Comparison of ENCODE assay signal across 1 cellular context in the genomic region with DNA sequence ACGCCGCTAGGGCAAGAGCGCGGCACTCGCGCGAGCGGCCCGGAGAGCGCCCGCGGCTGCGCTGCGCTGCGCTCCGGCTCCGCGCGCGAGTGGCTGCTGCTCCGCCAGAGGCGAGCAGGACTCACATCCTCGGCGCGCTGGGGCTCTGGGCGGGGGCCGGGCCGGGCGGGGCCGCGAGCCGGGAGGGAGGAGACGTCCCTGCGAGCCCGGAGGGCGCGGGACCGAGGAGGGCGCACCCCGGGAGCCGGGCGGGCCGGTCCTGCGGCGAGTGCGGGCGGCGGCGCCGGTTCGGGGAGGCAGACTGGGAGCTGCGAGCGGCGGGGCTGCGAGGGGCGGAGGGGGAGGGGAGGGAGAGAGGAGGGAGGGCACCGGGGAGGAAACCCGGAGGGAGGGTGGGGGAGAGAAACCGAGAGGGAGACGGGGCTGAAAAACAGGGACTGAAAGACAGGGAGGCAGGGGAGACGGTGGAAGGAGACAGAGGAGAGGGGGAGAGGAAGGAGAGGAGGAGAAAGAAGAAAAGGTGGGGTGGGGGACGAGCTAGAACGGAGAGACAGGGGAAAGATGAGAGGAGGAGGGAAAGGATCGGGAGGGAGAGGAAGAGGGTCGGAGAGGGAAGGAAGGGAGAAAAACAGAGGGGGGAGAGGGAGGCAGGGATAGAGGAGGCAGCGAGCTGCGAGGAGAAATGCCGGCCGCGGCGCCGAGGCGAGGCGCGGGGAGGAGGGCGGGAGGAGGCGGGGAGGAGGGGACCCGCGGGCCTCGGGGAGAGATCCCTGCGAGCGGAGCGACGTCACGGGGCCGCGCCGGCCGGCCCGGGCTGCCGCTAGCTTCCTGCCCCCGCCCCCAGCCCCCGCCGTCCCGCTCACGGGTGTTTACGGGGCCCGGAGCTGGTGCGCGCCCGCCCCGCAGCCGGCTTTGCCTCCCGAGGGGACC.
A peak's percentile ranks its signal among the peaks of the same experiment; 100 is the strongest.
TF ChIP-seq lines count a peak whose summit lies in the region.

Gene CAMK2N1, minus strand, starts transcription at position 684 of the 930 bp plus-strand sequence. CDS start 831 bp downstream, outside the sequence.

TF ChIP-seq in HepG2, 621 proteins besides CTCF, POLR2A, EP300 and RAD21 (continued from another document and continues in another):
- TF ChIP-seq, protein P1, sequence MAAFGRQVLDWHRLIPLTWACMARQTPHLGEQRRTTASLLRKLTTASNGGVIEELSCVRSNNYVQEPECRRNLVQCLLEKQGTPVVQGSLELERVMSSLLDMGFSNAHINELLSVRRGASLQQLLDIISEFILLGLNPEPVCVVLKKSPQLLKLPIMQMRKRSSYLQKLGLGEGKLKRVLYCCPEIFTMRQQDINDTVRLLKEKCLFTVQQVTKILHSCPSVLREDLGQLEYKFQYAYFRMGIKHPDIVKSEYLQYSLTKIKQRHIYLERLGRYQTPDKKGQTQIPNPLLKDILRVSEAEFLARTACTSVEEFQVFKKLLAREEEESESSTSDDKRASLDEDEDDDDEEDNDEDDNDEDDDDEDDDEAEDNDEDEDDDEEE (CRISPR knock-in tag; IDR thresholded peaks at IDR 0.05) = no peak
- TF ChIP-seq HNF4G (IDR thresholded peaks at IDR 0.05; ENCODE audit: borderline replicate concordance, low read depth, low read length) = no peak
- TF ChIP-seq HNF4G (CRISPR knock-in tag; IDR thresholded peaks at IDR 0.05; ENCODE audit: borderline replicate concordance, low read depth) = no peak
- TF ChIP-seq POLR2G (IDR thresholded peaks at IDR 0.05; ENCODE audit: low read depth, low read length) = 0 out of 2 replicates have a peak, but pooled peaks have one; percentile 18
- TF ChIP-seq ZNF121 (CRISPR knock-in tag; IDR thresholded peaks at IDR 0.05) = no peak
- TF ChIP-seq PCBP1 (IDR thresholded peaks at IDR 0.05; ENCODE audit: borderline replicate concordance, low read depth, low read length) = 0 out of 2 replicates have a peak, but pooled peaks have one; percentile 45
- TF ChIP-seq RAD51 (IDR thresholded peaks at IDR 0.05; ENCODE audit: borderline replicate concordance) = no peak
- 0 out of 2 replicates have a peak, but pooled peaks have one; percentile 72 for TF ChIP-seq SSRP1 (CRISPR knock-in tag; IDR thresholded peaks at IDR 0.05)
- TF ChIP-seq ZNF674 (CRISPR knock-in tag; IDR thresholded peaks at IDR 0.05; ENCODE audit: low read depth) = no peak
- TF ChIP-seq ZNF224 (CRISPR knock-in tag; IDR thresholded peaks at IDR 0.05) = no peak
- no peak for TF ChIP-seq NR3C1 (CRISPR knock-in tag; IDR thresholded peaks at IDR 0.05)
- TF ChIP-seq AKAP8 (CRISPR knock-in tag; IDR thresholded peaks at IDR 0.05) = no peak
- peak; percentile 89 for TF ChIP-seq MAZ (IDR thresholded peaks at IDR 0.05; ENCODE audit: borderline replicate concordance, low read depth, low read length)
- no peak; the same call in 1 of the 2 replicates for TF ChIP-seq MAZ (CRISPR knock-in tag; IDR thresholded peaks at IDR 0.05; ENCODE audit: low read depth)
- peak; percentile 58; the same call in 1 of the 2 replicates for TF ChIP-seq KAT8 (CRISPR knock-in tag; IDR thresholded peaks at IDR 0.05)
- TF ChIP-seq NBN (conservative IDR thresholded peaks at IDR 0.05) = no peak
- no peak for TF ChIP-seq KDM2A (CRISPR knock-in tag; IDR thresholded peaks at IDR 0.05; ENCODE audit: borderline replicate concordance, low read depth)
- TF ChIP-seq RXRA (CRISPR knock-in tag; IDR thresholded peaks at IDR 0.05) = no peak
- no peak for TF ChIP-seq PHB2 (IDR thresholded peaks at IDR 0.05; ENCODE audit: partially characterized antibody)
- no peak for TF ChIP-seq MAF1 (CRISPR knock-in tag; IDR thresholded peaks at IDR 0.05; ENCODE audit: borderline replicate concordance)
- no peak for TF ChIP-seq ZNF512B (CRISPR knock-in tag; IDR thresholded peaks at IDR 0.05; ENCODE audit: borderline replicate concordance)
- no peak for TF ChIP-seq CREM (IDR thresholded peaks at IDR 0.05)
- no peak for TF ChIP-seq CREM (CRISPR knock-in tag; IDR thresholded peaks at IDR 0.05)
- TF ChIP-seq NR2F1 (CRISPR knock-in tag; IDR thresholded peaks at IDR 0.05) = no peak
- peak; percentile 25; the same call in 1 of the 2 replicates for TF ChIP-seq TAF1 (CRISPR knock-in tag; IDR thresholded peaks at IDR 0.05)
- TF ChIP-seq CHD2 (IDR thresholded peaks at IDR 0.05; ENCODE audit: low read depth, low read length) = no peak
- no peak for TF ChIP-seq FOSL1 (CRISPR knock-in tag; IDR thresholded peaks at IDR 0.05; ENCODE audit: borderline replicate concordance)
- TF ChIP-seq JARID2 (CRISPR knock-in tag; IDR thresholded peaks at IDR 0.05; ENCODE audit: insufficient replicate concordance) = no peak
- TF ChIP-seq ZNF704 (CRISPR knock-in tag; IDR thresholded peaks at IDR 0.05; ENCODE audit: borderline replicate concordance) = no peak
- TF ChIP-seq ZNF354B (CRISPR knock-in tag; IDR thresholded peaks at IDR 0.05) = no peak
- TF ChIP-seq, protein P2, sequence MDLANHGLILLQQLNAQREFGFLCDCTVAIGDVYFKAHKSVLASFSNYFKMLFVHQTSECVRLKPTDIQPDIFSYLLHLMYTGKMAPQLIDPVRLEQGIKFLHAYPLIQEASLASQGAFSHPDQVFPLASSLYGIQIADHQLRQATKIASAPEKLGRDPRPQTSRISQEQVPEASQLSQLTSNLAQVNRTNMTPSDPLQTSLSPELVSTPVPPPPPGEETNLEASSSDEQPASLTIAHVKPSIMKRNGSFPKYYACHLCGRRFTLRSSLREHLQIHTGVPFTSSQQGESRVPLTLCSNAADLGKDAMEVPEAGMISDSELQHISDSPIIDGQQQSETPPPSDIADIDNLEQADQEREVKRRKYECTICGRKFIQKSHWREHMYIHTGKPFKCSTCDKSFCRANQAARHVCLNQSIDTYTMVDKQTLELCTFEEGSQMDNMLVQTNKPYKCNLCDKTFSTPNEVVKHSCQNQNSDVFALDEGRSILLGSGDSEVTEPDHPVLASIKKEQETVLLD (CRISPR knock-in tag; IDR thresholded peaks at IDR 0.05; ENCODE audit: low read depth) = peak; percentile 85
- no peak for TF ChIP-seq PAXIP1 (CRISPR knock-in tag; conservative IDR thresholded peaks at IDR 0.05)
- no peak for TF ChIP-seq ZNF24 (IDR thresholded peaks at IDR 0.05)
- no peak for TF ChIP-seq PHF20 (CRISPR knock-in tag; IDR thresholded peaks at IDR 0.05)
- no peak; the same call in 1 of the 2 replicates for TF ChIP-seq ZNF772 (CRISPR knock-in tag; IDR thresholded peaks at IDR 0.05)
- TF ChIP-seq ZNF609 (CRISPR knock-in tag; IDR thresholded peaks at IDR 0.05; ENCODE audit: borderline replicate concordance) = no peak
- TF ChIP-seq RFX5 (IDR thresholded peaks at IDR 0.05; ENCODE audit: low read depth, low read length) = no peak
- no peak for TF ChIP-seq ZNF678 (CRISPR knock-in tag; IDR thresholded peaks at IDR 0.05)
- TF ChIP-seq, protein P3, sequence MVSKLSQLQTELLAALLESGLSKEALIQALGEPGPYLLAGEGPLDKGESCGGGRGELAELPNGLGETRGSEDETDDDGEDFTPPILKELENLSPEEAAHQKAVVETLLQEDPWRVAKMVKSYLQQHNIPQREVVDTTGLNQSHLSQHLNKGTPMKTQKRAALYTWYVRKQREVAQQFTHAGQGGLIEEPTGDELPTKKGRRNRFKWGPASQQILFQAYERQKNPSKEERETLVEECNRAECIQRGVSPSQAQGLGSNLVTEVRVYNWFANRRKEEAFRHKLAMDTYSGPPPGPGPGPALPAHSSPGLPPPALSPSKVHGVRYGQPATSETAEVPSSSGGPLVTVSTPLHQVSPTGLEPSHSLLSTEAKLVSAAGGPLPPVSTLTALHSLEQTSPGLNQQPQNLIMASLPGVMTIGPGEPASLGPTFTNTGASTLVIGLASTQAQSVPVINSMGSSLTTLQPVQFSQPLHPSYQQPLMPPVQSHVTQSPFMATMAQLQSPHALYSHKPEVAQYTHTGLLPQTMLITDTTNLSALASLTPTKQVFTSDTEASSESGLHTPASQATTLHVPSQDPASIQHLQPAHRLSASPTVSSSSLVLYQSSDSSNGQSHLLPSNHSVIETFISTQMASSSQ (IDR thresholded peaks at IDR 0.05; ENCODE audit: low read depth) = no peak
- TF ChIP-seq, protein P3 (CRISPR knock-in tag; IDR thresholded peaks at IDR 0.05; ENCODE audit: borderline replicate concordance) = no peak
